Comparison of ENCODE assay signal across 7 cellular contexts in genomic region chr4:89110986-89111832, GRCh38. TPM values are rescaled to one million over a fixed set of nuclear protein-coding genes. Genes with fewer than 3 reads are reported as not detected.
A peak's percentile ranks its signal among the peaks of the same experiment; 100 is the strongest.
DNase-seq lines count a peak whose midpoint lies in the region; ATAC-seq, FAIRE-seq and TF ChIP-seq lines count a peak whose summit lies in the region.

Gene TIGD2, plus strand, starts transcription at chr4:89111533. Its CDS starts 1,442 bp downstream, at chr4:89112975.

- no peaks in the 10 kb centered on the region for H4K20me1 ChIP-seq in astrocyte (ENCODE audit: insufficient read depth, low read length)

- H3K79me2 ChIP-seq in astrocyte (ENCODE audit: insufficient read depth, low read length) = no peaks in the 10 kb centered on the region

- H3K9me3 Mint-ChIP-seq in T-helper 2 cell treated with Interferon-gamma antibody and Interleukin-4, amounts not matched to agents 5 μg/mL and 100 μg/mL, for 36 hours = no peaks in the 10 kb centered on the region
- peaks cover 2% of the 10 kb centered on the region for H3K9me3 Mint-ChIP-seq in astrocyte (ENCODE audit: unreplicated experiment)

- no peaks in the 10 kb centered on the region for H3K36me3 ChIP-seq in astrocyte (ENCODE audit: insufficient read depth, low read length)

- peak within 1 kb of the TSS; percentile 97 for H2AFZ ChIP-seq in astrocyte (ENCODE audit: low read depth, low read length)

- peak; percentile 39 for TF ChIP-seq CTCF in astrocyte (IDR thresholded peaks at IDR 0.05; ENCODE audit: insufficient read depth, low read depth, low read length)
- peak; percentile 69 for TF ChIP-seq CTCF in retinal pigment epithelial cell (conservative IDR thresholded peaks at IDR 0.05; ENCODE audit: low read depth, low read length)

- H3K9me3 ChIP-seq in astrocyte (ENCODE audit: insufficient read depth, low read depth, low read length) = no peaks in the 10 kb centered on the region

- peaks cover 15% of the 10 kb centered on the region for H3K4me1 ChIP-seq in astrocyte (ENCODE audit: insufficient read depth, low read length)

- peaks cover 18% of the 10 kb centered on the region for H3K27me3 Mint-ChIP-seq in T-helper 2 cell treated with Interferon-gamma antibody and Interleukin-4, amounts not matched to agents 5 μg/mL and 100 μg/mL, for 36 hours (ENCODE audit: low read depth)
- peaks cover 14% of the 10 kb centered on the region for H3K27me3 Mint-ChIP-seq in astrocyte (ENCODE audit: low read depth, unreplicated experiment)

- DNase-seq in NCI-H1694 (lab: John Stamatoyannopoulos, UW) = peak; percentile 60
- peak; percentile 84 for DNase-seq in T-helper 2 cell treated with Interferon-gamma antibody and Interleukin-4, amounts not matched to agents 5 μg/mL and 100 μg/mL, for 36 hours (ENCODE audit: low spot score)
- DNase-seq in astrocyte (ENCODE audit: low read depth) = peak; percentile 58
- DNase-seq in hippocampal formation (lab: John Stamatoyannopoulos, UW) = peak; percentile 86 to 87
- DNase-seq in retinal pigment epithelial cell (ENCODE audit: low read depth) = no peak

- peak within 1 kb of the TSS; percentile 88 for H3K4me3 Mint-ChIP-seq in T-helper 2 cell treated with Interferon-gamma antibody and Interleukin-4, amounts not matched to agents 5 μg/mL and 100 μg/mL, for 36 hours
- peak within 1 kb of the TSS; percentile 88 for H3K4me3 Mint-ChIP-seq in astrocyte (ENCODE audit: unreplicated experiment)

- peak within 1 kb of the TSS; percentile 93 for H3K4me3 ChIP-seq in astrocyte (ENCODE audit: insufficient read depth, low read depth, low read length)
- H3K4me3 ChIP-seq in retinal pigment epithelial cell (ENCODE audit: low read length) = peak within 1 kb of the TSS; percentile 91

- peak within 1 kb of the TSS; percentile 53 for H3K27ac Mint-ChIP-seq in T-helper 2 cell treated with Interferon-gamma antibody and Interleukin-4, amounts not matched to agents 5 μg/mL and 100 μg/mL, for 36 hours
- peak within 1 kb of the TSS; percentile 84 for H3K27ac Mint-ChIP-seq in astrocyte (ENCODE audit: unreplicated experiment)

- peak within 1 kb of the TSS; percentile 90 for H3K9ac ChIP-seq in astrocyte (ENCODE audit: low read length)

- H3K27me3 ChIP-seq in astrocyte (ENCODE audit: insufficient read depth, low read length) = peaks cover 21% of the 10 kb centered on the region

- no peak for FAIRE-seq in astrocyte (lab: Jason Lieb, UNC)

- peak within 1 kb of the TSS; percentile 51 for H3K27ac ChIP-seq in astrocyte (ENCODE audit: low read depth, low read length)

- peaks cover 19% of the 10 kb centered on the region for H3K4me1 Mint-ChIP-seq in T-helper 2 cell treated with Interferon-gamma antibody and Interleukin-4, amounts not matched to agents 5 μg/mL and 100 μg/mL, for 36 hours (ENCODE audit: low read depth)
- peaks cover 8% of the 10 kb centered on the region for H3K4me1 Mint-ChIP-seq in astrocyte (ENCODE audit: low read depth, unreplicated experiment)

- peak within 1 kb of the TSS; percentile 98 for H3K4me2 ChIP-seq in astrocyte (ENCODE audit: low read length)

- H3K36me3 Mint-ChIP-seq in T-helper 2 cell treated with Interferon-gamma antibody and Interleukin-4, amounts not matched to agents 5 μg/mL and 100 μg/mL, for 36 hours (ENCODE audit: low read depth) = peaks cover 11% of the 10 kb centered on the region
- no peaks in the 10 kb centered on the region for H3K36me3 Mint-ChIP-seq in astrocyte (ENCODE audit: low read depth, unreplicated experiment)

- ATAC-seq in GM18502 (IDR thresholded peaks at IDR 0.05; ENCODE audit: poor library complexity, unreplicated experiment) = peak; percentile 93
- peak; percentile 82 for ATAC-seq in HG02938 (IDR thresholded peaks at IDR 0.05; ENCODE audit: unreplicated experiment)

RNA-seq across cellular contexts. Expression of gene TIGD2, which starts in this region (rescaled TPM):
- total RNA-seq in astrocyte = 5.1 and 5.3 TPM in 2 replicates
